ENCODE assay signal across 14 cellular contexts in the genomic region with DNA sequence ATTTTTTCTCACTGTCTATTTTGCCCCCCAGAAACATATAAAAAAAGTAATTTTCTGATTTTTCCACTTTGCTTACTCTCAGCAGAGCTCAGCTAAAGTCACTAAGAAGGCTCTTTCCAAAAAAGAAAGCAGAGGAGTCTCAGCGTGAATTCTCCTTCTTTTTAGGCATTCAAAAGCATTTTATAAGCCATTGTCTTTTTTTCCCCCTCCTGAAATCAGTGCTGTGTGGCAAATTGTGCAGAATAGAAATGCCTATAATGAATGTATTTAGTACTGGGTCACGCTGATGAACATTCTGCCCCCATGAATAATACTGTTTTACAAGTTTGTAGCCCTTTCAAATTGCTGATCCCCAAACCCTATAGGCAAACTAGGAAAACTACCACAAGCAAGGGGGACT. TPM values are rescaled to one million over a fixed set of nuclear protein-coding genes. Genes with fewer than 3 reads are reported as not detected.
A peak's percentile ranks its signal among the peaks of the same experiment; 100 is the strongest.
DNase-seq lines count a peak whose midpoint lies in the region; ATAC-seq and TF ChIP-seq lines count a peak whose summit lies in the region.
"Had no signal": no experiment of that assay in that cellular context is flagged by ENCODE, and none has a peak within 500 bp of the region (broad histone marks: within the 10 kb centered on the region; RNA-seq: fewer than 3 reads in every experiment).

No MANE protein-coding gene starts in this region.

- H3K27me3 ChIP-seq in ACC112 (ENCODE audit: insufficient read depth, low read length): no peaks in the 10 kb centered on the region
- H3K27me3 ChIP-seq in MG63: no peaks in the 10 kb centered on the region
- peaks cover 0 to 19% (median 4%) of the 10 kb centered on the region in 3 donors for H3K27me3 ChIP-seq in psoas muscle (ENCODE audit: insufficient read depth in 3 of 3, low read length in 2 of 3)

- H2AFZ ChIP-seq in ACC112 (ENCODE audit: low read length, unreplicated experiment): peak overlapping the region; percentile 58

- H3K27ac ChIP-seq in ACC112 (ENCODE audit: low read depth, low read length): peak overlapping the region; percentile 88
- peak overlapping the region; percentile 57 for H3K27ac ChIP-seq in psoas muscle

- TF ChIP-seq CTCF in fibroblast of the aortic adventitia (IDR thresholded peaks at IDR 0.05; ENCODE audit: insufficient read depth, low read length): no peak
- no peak for TF ChIP-seq CTCF in psoas muscle (IDR thresholded peaks at IDR 0.05)

- H3K4me3 ChIP-seq in ACC112 (ENCODE audit: low read depth, low read length) (peak overlapping the region; percentile 85), MG63 (peak overlapping the region; percentile 83), fibroblast of the aortic adventitia (ENCODE audit: low read depth, low read length) (peak overlapping the region; percentile 42), psoas muscle (peak overlapping the region; percentile 65)

- intact Hi-C loops in psoas muscle (cut with DNase I): no loop called here

- WGBS in psoas muscle, 3 donors: 57 to 78% (median 61%) methylated on average over 2 of the region's 2 CpGs

- H3K79me2 ChIP-seq in ACC112 (ENCODE audit: control insufficient read depth, insufficient read depth, low read length, unreplicated experiment): peaks cover 27% of the 10 kb centered on the region

- DNase-seq in MG63 (no peak), fibroblast of the aortic adventitia (ENCODE audit: low read depth) (no peak), psoas muscle (no peak), NCI-H1694 (lab: John Stamatoyannopoulos, UW) (no peak), T-helper 1 cell (no peak), COLO668 (lab: John Stamatoyannopoulos, UW; ENCODE audit: unreplicated experiment) (no peak), left lobe of liver (ENCODE audit: low spot score) (no peak)
- DNase-seq: activated CD4-positive, alpha-beta T cell treated with anti-CD3 and anti-CD28 coated beads, Interleukin-2, amount 50 U/mL, for 1 hour; activated effector memory CD4-positive, alpha-beta T cell treated with Interleukin-2 at 50 U/mL for 16 hours; DMS79; GOT3; immature natural killer cell; naive B cell had no signal

- ATAC-seq in psoas muscle (no peak), left lobe of liver (no peak)

- H3K4me1 ChIP-seq in ACC112 (ENCODE audit: control insufficient read depth, insufficient read depth, low read length, unreplicated experiment) (peaks cover 25% of the 10 kb centered on the region), psoas muscle (peaks cover 4% of the 10 kb centered on the region)

- no peaks in the 10 kb centered on the region for H3K36me3 ChIP-seq in ACC112 (ENCODE audit: insufficient read depth, low read length)
- peaks cover 21% of the 10 kb centered on the region for H3K36me3 ChIP-seq in MG63
- no peaks in the 10 kb centered on the region for H3K36me3 ChIP-seq in psoas muscle (ENCODE audit: insufficient read depth in 1 of 2, low read depth in 1 of 2)

- no peaks in the 10 kb centered on the region for H3K9me3 ChIP-seq in MG63
- H3K9me3 ChIP-seq in psoas muscle: no peaks in the 10 kb centered on the region

RNA-seq across cellular contexts. Expression of gene PCDH18, which starts 1.6 kb away (rescaled TPM):
- total RNA-seq in MG63 (2014; rRNA removed; shearing (Covaris generic); ENCODE audit: low replicate concordance): 22.1 and 26.5 TPM in 2 replicates
- 102 and 210 TPM in 2 replicates for total RNA-seq in fibroblast of the aortic adventitia (ENCODE audit: low replicate concordance)
- total RNA-seq in psoas muscle: 1 to 10 TPM; 2.8 to 8.8 (median 5.2) TPM
- 1 to 10 TPM in 2 of 3 donors, under 1 TPM in 1; 0.92 to 2.3 (median 2.3) TPM for polyA plus RNA-seq in psoas muscle
- 1.3 TPM for total RNA-seq in left lobe of liver
- polyA plus RNA-seq: immature natural killer cell had no signal
